In genomic region chr21:21158376-21158918, GRCh38 we compare ENCODE assay signal across 33 cellular contexts.
DNase-seq lines count a peak whose midpoint lies in the region; ATAC-seq, FAIRE-seq and TF ChIP-seq lines count a peak whose summit lies in the region.
"Had no signal": no experiment of that assay in that cellular context is flagged by ENCODE, and none has a peak within 500 bp of the region (broad histone marks: within the 10 kb centered on the region; RNA-seq: fewer than 3 reads in every experiment).

No MANE protein-coding gene starts in this region.

- no peaks in the 10 kb centered on the region for H3F3A ChIP-seq in GM23338 (replicated peaks; ENCODE audit: low read depth)

- 28% methylated on average over 12 of the region's 12 CpGs for WGBS in K562 (ENCODE audit: insufficient coverage, low coverage, missing lambda C conversion rate)

- DNase-seq in SW480 (ENCODE audit: low spot score): peak; percentile 19
- DNase-seq in K562 (ENCODE audit: extremely low read depth in 1 of 4, low spot score in 3 of 4): peak in 1 of 4 experiments; percentile 63
- peak; percentile 42 for DNase-seq in posterior vena cava (ENCODE audit: low spot score)
- no peak for DNase-seq in HCEC 1CT
- no peak for DNase-seq in GM23338 (ENCODE audit: low spot score)
- DNase-seq: 8988T; ACHN; AML-193; BE2C; C1 segment of cervical spinal cord; Caco-2; Calu3; CD4-positive, alpha-beta memory T cell; CD4-positive, alpha-beta T cell; CD4-positive, CD25-positive, alpha-beta regulatory T cell; CD8-positive, alpha-beta memory T cell; CD8-positive, alpha-beta T cell; COR-L47; DMS 273 treated with DMSO at 0.1 percent for 48 hours; DMS153; DMS79; DMS79 treated with DMSO at 0.1 percent for 48 hours; DND-41; EL had no signal

- H3K79me2 ChIP-seq in K562 (ENCODE audit: control insufficient read depth, insufficient read depth, low read length) (peaks cover 100% of the 10 kb centered on the region), GM23338 (replicated peaks; ENCODE audit: insufficient read depth) (no peaks in the 10 kb centered on the region)

- CTCF ChIA-PET in K562 (lab: Yijun Ruan, JAX; ENCODE audit: low intra/inter-chr PET ratio): no interaction called here

- H3K4me1 ChIP-seq in K562 (replicated peaks in 1 of 2; ENCODE audit: control insufficient read depth in 2 of 2, insufficient read depth in 2 of 2, low read length in 2 of 2) (peaks cover 17 to 26% of the 10 kb centered on the region in 2 experiments; a peak in 4 of 5 replicates), GM23338 (ENCODE audit: insufficient read depth) (no peaks in the 10 kb centered on the region)
- H3K4me1 ChIP-seq: A549, BE2C, BLaER1, Caco-2 had no signal

- H4K20me1 ChIP-seq in K562 (replicated peaks; ENCODE audit: control insufficient read depth, insufficient read depth, low read length) (no peaks in the 10 kb centered on the region), GM23338 (replicated peaks; ENCODE audit: insufficient read depth) (no peaks in the 10 kb centered on the region)
- H4K20me1 ChIP-seq: BLaER1; BLaER1 treated with 17β-estradiol and CSF1 and Interleukin-3, amounts not matched to agents 10 nM and 100 nM had no signal

- no peak overlapping the region for H3K4me3 Mint-ChIP-seq in GM23338
- H3K4me3 Mint-ChIP-seq: B cell; CD14-positive monocyte; CD4-positive, alpha-beta memory T cell; CD4-positive, alpha-beta T cell; CD4-positive, CD25-positive, alpha-beta regulatory T cell; CD8-positive, alpha-beta memory T cell; CD8-positive, alpha-beta T cell had no signal

- POLR2A ChIA-PET in K562 (lab: Yijun Ruan, JAX): interaction anchor here (1.9 kb wide), 1 partner anchor 11 kb away, joined by 4 read pairs; no protein-coding TSS in a partner anchor

- FAIRE-seq in K562 (lab: Jason Lieb, UNC): no peak
- FAIRE-seq: A549, D721Med had no signal

- H3K9me2 ChIP-seq in GM23338 (ENCODE audit: insufficient read depth): no peaks in the 10 kb centered on the region

- H3K9ac ChIP-seq in K562 (ENCODE audit: insufficient read depth in 1 of 2, low read depth in 2 of 2, low read length in 2 of 2): peak overlapping the region in 1 of 2 experiments; percentile 64; a peak in 2 of 4 replicates
- H3K9ac ChIP-seq: BLaER1; BLaER1 treated with 17β-estradiol and CSF1 and Interleukin-3, amounts not matched to agents 10 nM and 100 nM had no signal

- H3K27me3 ChIP-seq in K562 (ENCODE audit: control insufficient read depth in 2 of 2, insufficient read depth in 2 of 2, low read length in 2 of 2): no peaks in the 10 kb centered on the region
- no peaks in the 10 kb centered on the region for H3K27me3 ChIP-seq in GM23338 (ENCODE audit: insufficient read depth)
- H3K27me3 ChIP-seq: BE2C; BLaER1; BLaER1 treated with 17β-estradiol and CSF1 and Interleukin-3, amounts not matched to agents 10 nM and 100 nM had no signal

- no peaks in the 10 kb centered on the region for H3K9me3 Mint-ChIP-seq in GM23338
- H3K9me3 Mint-ChIP-seq: CD14-positive monocyte; CD4-positive, alpha-beta T cell; CD8-positive, alpha-beta T cell had no signal

- H3K27me3 Mint-ChIP-seq in GM23338 (ENCODE audit: insufficient read depth, low read depth, poor library complexity): no peaks in the 10 kb centered on the region
- H3K27me3 Mint-ChIP-seq: B cell; CD4-positive, alpha-beta T cell; CD4-positive, CD25-positive, alpha-beta regulatory T cell; CD8-positive, alpha-beta memory T cell had no signal

- H2AFZ ChIP-seq in K562 (ENCODE audit: low read depth, low read length) (no peak overlapping the region), GM23338 (no peak overlapping the region)

- TF ChIP-seq CTCF in K562 (IDR thresholded peaks at IDR 0.05 in 2 of 3, conservative IDR thresholded peaks at IDR 0.05 in 1 of 3; ENCODE audit: insufficient read depth in 2 of 3, low read depth in 1 of 3, low read length in 3 of 3): no peak
- TF ChIP-seq CTCF in GM23338 (conservative IDR thresholded peaks at IDR 0.05; ENCODE audit: low read depth in 2 of 2): no peak

- H3K4me3 ChIP-seq in K562: no peak overlapping the region
- H3K4me3 ChIP-seq in GM23338: no peak overlapping the region
- H3K4me3 ChIP-seq: A549; BLaER1; BLaER1 treated with 17β-estradiol and CSF1 and Interleukin-3, amounts not matched to agents 10 nM and 100 nM had no signal

- H3K4me1 Mint-ChIP-seq in GM23338: no peaks in the 10 kb centered on the region
- H3K4me1 Mint-ChIP-seq: CD4-positive, alpha-beta memory T cell; CD4-positive, CD25-positive, alpha-beta regulatory T cell; CD8-positive, alpha-beta memory T cell had no signal

- no peaks in the 10 kb centered on the region for H3K36me3 ChIP-seq in K562 (ENCODE audit: control insufficient read depth, insufficient read depth, low read length)
- no peaks in the 10 kb centered on the region for H3K36me3 ChIP-seq in GM23338 (ENCODE audit: insufficient read depth)
- H3K36me3 ChIP-seq: BE2C; BLaER1; BLaER1 treated with 17β-estradiol and CSF1 and Interleukin-3, amounts not matched to agents 10 nM and 100 nM had no signal

- in situ Hi-C loops in K562 (cut with MboI): no loop called here

- H3K9me3 ChIP-seq in K562 (replicated peaks; ENCODE audit: control insufficient read depth, insufficient read depth, low read depth, low read length): no peaks in the 10 kb centered on the region
- H3K9me3 ChIP-seq: A549; BE2C; BLaER1; BLaER1 treated with 17β-estradiol and CSF1 and Interleukin-3, amounts not matched to agents 10 nM and 100 nM; Caco-2 had no signal

- peak; percentile 54 for TF ChIP-seq POLR2A in K562 (conservative IDR thresholded peaks at IDR 0.05)

- intact Hi-C loops in K562 (cut with micrococcal nuclease) (no loop called here), posterior vena cava (cut with DNase I) (no loop called here)

- peak overlapping the region; percentile 47; the same call in 1 of the 2 replicates for H3K4me2 ChIP-seq in K562 (ENCODE audit: insufficient read depth, low read length)
- no peak overlapping the region for H3K4me2 ChIP-seq in GM23338
- H3K4me2 ChIP-seq: A549; BLaER1; BLaER1 treated with 17β-estradiol and CSF1 and Interleukin-3, amounts not matched to agents 10 nM and 100 nM had no signal

- H3K9me1 ChIP-seq in K562 (ENCODE audit: control insufficient read depth, insufficient read depth, low read length): no peaks in the 10 kb centered on the region

- BruUV-seq in K562 (replicated peaks; lab: Mats Ljungman, UMichigan): no TSS peak

- ATAC-seq in K562 (peak; percentile 28), GM21528 (IDR thresholded peaks at IDR 0.05; ENCODE audit: low FRiP score, unreplicated experiment) (no peak), GM23338 (no peak)
- ATAC-seq: A549; CD8-positive, alpha-beta T cell had no signal

- no peaks in the 10 kb centered on the region for H3K36me3 Mint-ChIP-seq in GM23338 (ENCODE audit: low read depth)
- H3K36me3 Mint-ChIP-seq: CD14-positive monocyte; CD4-positive, alpha-beta memory T cell; CD4-positive, CD25-positive, alpha-beta regulatory T cell; CD8-positive, alpha-beta memory T cell; CD8-positive, alpha-beta T cell had no signal

- H3K27ac Mint-ChIP-seq in GM23338: no peak overlapping the region
- H3K27ac Mint-ChIP-seq: B cell; CD14-positive monocyte; CD4-positive, alpha-beta memory T cell; CD4-positive, alpha-beta T cell; CD4-positive, CD25-positive, alpha-beta regulatory T cell; CD8-positive, alpha-beta memory T cell; CD8-positive, alpha-beta T cell had no signal

- TF ChIP-seq RAD21 in K562 (CRISPR knock-in tag; conservative IDR thresholded peaks at IDR 0.05 in 1 of 2, IDR thresholded peaks at IDR 0.05 in 1 of 2): no peak

- H3K27ac ChIP-seq in K562 (ENCODE audit: extremely low read depth, low read depth, low read length) (peak overlapping the region; percentile 68), GM23338 (ENCODE audit: low read depth) (no peak overlapping the region)
- H3K27ac ChIP-seq: 22Rv1; A549; BLaER1; BLaER1 treated with 17β-estradiol and CSF1 and Interleukin-3, amounts not matched to agents 10 nM and 100 nM; C4-2B had no signal

- TF ChIP-seq EP300 in K562 (IDR thresholded peaks at IDR 0.05; ENCODE audit: low read length): no peak

TF ChIP-seq in K562, 482 proteins besides CTCF, POLR2A, EP300 and RAD21 (continues in another document):
- TF ChIP-seq DPF2 (IDR thresholded peaks at IDR 0.05) (peak; percentile 53), ZNF165 (CRISPR knock-in tag; IDR thresholded peaks at IDR 0.05; ENCODE audit: borderline replicate concordance) (no peak), GABPA (tag; conservative IDR thresholded peaks at IDR 0.05; ENCODE audit: low read depth) (no peak), KLF6 (CRISPR knock-in tag; IDR thresholded peaks at IDR 0.05; ENCODE audit: borderline replicate concordance) (no peak), NRF1 (conservative IDR thresholded peaks at IDR 0.05 in 1 of 2, IDR thresholded peaks at IDR 0.05 in 1 of 2) (no peak)
- TF ChIP-seq, protein P1, sequence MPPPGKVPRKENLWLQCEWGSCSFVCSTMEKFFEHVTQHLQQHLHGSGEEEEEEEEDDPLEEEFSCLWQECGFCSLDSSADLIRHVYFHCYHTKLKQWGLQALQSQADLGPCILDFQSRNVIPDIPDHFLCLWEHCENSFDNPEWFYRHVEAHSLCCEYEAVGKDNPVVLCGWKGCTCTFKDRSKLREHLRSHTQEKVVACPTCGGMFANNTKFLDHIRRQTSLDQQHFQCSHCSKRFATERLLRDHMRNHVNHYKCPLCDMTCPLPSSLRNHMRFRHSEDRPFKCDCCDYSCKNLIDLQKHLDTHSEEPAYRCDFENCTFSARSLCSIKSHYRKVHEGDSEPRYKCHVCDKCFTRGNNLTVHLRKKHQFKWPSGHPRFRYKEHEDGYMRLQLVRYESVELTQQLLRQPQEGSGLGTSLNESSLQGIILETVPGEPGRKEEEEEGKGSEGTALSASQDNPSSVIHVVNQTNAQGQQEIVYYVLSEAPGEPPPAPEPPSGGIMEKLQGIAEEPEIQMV (tag; conservative IDR thresholded peaks at IDR 0.05; ENCODE audit: low read depth): no peak

TF ChIP-seq in GM23338, 12 proteins besides CTCF, POLR2A, EP300 and RAD21 (continues in another document):
- no peak for TF ChIP-seq NANOG (IDR thresholded peaks at IDR 0.05; ENCODE audit: borderline replicate concordance)
- no peak for TF ChIP-seq ZNF114 (CRISPR knock-in tag; IDR thresholded peaks at IDR 0.05)
- no peak for TF ChIP-seq EZH2 (IDR thresholded peaks at IDR 0.05; ENCODE audit: low read depth, unreplicated experiment)
- no peak for TF ChIP-seq CREB1 (CRISPR knock-in tag; IDR thresholded peaks at IDR 0.05; ENCODE audit: low read depth)

Comparison
In these comparisons a context has a peak if more than half of its experiments do, and no peak if none do; other contexts are left out.
1. DNase-seq: peak in SW480 (single experiment) and posterior vena cava (single experiment); none in HCEC 1CT (single experiment) and GM23338 (single experiment).